Comparison of ENCODE assay signal across 10 cellular contexts in genomic region chr10:61944445-61945123, GRCh38. TPM values are rescaled to one million over a fixed set of nuclear protein-coding genes. Genes with fewer than 3 reads are reported as not detected.
A peak's percentile ranks its signal among the peaks of the same experiment; 100 is the strongest.
DNase-seq lines count a peak whose midpoint lies in the region; ATAC-seq and TF ChIP-seq lines count a peak whose summit lies in the region.
"Had no signal": no experiment of that assay in that cellular context is flagged by ENCODE, and none has a peak within 500 bp of the region (broad histone marks: within the 10 kb centered on the region; RNA-seq: fewer than 3 reads in every experiment).

No MANE protein-coding gene starts in this region.

- H3K79me2 ChIP-seq in SK-N-SH (ENCODE audit: insufficient read depth): peaks cover 40% of the 10 kb centered on the region

- CTCF ChIA-PET in SK-N-SH (lab: Yijun Ruan, JAX): no interaction called here

- no peak for TF ChIP-seq RAD21 in SK-N-SH (IDR thresholded peaks at IDR 0.05; ENCODE audit: low read length)

- H4K20me1 ChIP-seq in SK-N-SH (ENCODE audit: insufficient read depth): no peaks in the 10 kb centered on the region

- DNase-seq in SK-N-SH: no peak
- DNase-seq in RWPE2 (ENCODE audit: low spot score): no peak
- no peak for DNase-seq in spleen
- DNase-seq in T-helper 9 cell: no peak
- no peak for DNase-seq in NCI-H128 (lab: John Stamatoyannopoulos, UW; ENCODE audit: unreplicated experiment)
- no peak for DNase-seq in heart right ventricle
- DNase-seq: activated naive CD8-positive, alpha-beta T cell treated with anti-CD3 and anti-CD28 coated beads, Interleukin-2, amount 10 ng/mL, durations not matched to agents 7 days and 5 days; NCI-H1436 treated with DMSO at 0.1 percent for 48 hours had no signal

- H3K4me2 ChIP-seq in SK-N-SH: peak overlapping the region; percentile 64; the same call in 1 of the 2 replicates

- H3K4me1 ChIP-seq in SK-N-SH (ENCODE audit: control insufficient read depth in 1 of 2, insufficient read depth in 2 of 2, low read depth in 1 of 2, low read length in 1 of 2): peaks cover 4 to 37% of the 10 kb centered on the region in 2 experiments
- peaks cover 37% of the 10 kb centered on the region for H3K4me1 ChIP-seq in RWPE2 (ENCODE audit: insufficient read depth, poor library complexity, severe bottlenecking)
- no peaks in the 10 kb centered on the region for H3K4me1 ChIP-seq in esophagus (ENCODE audit: control insufficient read depth in 2 of 2, insufficient read depth in 2 of 2, low read length in 1 of 2)
- peaks cover 34 to 60% (median 48%) of the 10 kb centered on the region in 6 donors for H3K4me1 ChIP-seq in spleen
- peaks cover 0 to 60% (median 18%) of the 10 kb centered on the region in 9 donors for H3K4me1 ChIP-seq in heart right ventricle

- peak overlapping the region; percentile 15; the same call in 1 of the 2 replicates for H3K9ac ChIP-seq in SK-N-SH

- POLR2A ChIA-PET in SK-N-SH (lab: Yijun Ruan, JAX): no interaction called here

- 97% methylated on average over 1 of the region's 1 CpG for WGBS in SK-N-SH (ENCODE audit: low lambda C conversion rate)
- WGBS in esophagus, 2 donors: 50 to 66% methylated on average over 1 of the region's 1 CpG
- 82 to 91% (median 83%) methylated on average over 1 of the region's 1 CpG for WGBS in spleen, 5 donors
- 96 to 97% methylated on average over 1 of the region's 1 CpG for WGBS in heart right ventricle, 2 donors

- H3F3A ChIP-seq in SK-N-SH (replicated peaks; ENCODE audit: insufficient read depth): peaks cover 34% of the 10 kb centered on the region

- no peak overlapping the region for H2AFZ ChIP-seq in SK-N-SH (ENCODE audit: low read depth)

- no peak for TF ChIP-seq POLR2A in spleen (IDR thresholded peaks at IDR 0.05)

- TF ChIP-seq EP300 in SK-N-SH (IDR thresholded peaks at IDR 0.05; ENCODE audit: borderline replicate concordance in 1 of 2, low read depth in 1 of 2, low read length in 1 of 2): no peak

- TF ChIP-seq CTCF in SK-N-SH (IDR thresholded peaks at IDR 0.05): no peak
- TF ChIP-seq CTCF in RWPE2 (IDR thresholded peaks at IDR 0.05; ENCODE audit: poor library complexity, severe bottlenecking): no peak
- no peak for TF ChIP-seq CTCF in spleen (IDR thresholded peaks at IDR 0.05 in 8 of 11, conservative IDR thresholded peaks at IDR 0.05 in 3 of 11)
- TF ChIP-seq CTCF in heart right ventricle (IDR thresholded peaks at IDR 0.05): no peak

- H3K4me3 ChIP-seq in SK-N-SH (ENCODE audit: low read depth in 2 of 2, low read length in 1 of 2): no peak overlapping the region
- H3K4me3 ChIP-seq in RWPE2 (ENCODE audit: severe bottlenecking): no peak overlapping the region
- no peak overlapping the region for H3K4me3 ChIP-seq in esophagus (ENCODE audit: low read depth in 1 of 2, low read length in 2 of 2)
- no peak overlapping the region for H3K4me3 ChIP-seq in spleen
- H3K4me3 ChIP-seq in heart right ventricle: no peak overlapping the region

- H3K27ac ChIP-seq in SK-N-SH (ENCODE audit: low read depth in 2 of 2, low read length in 1 of 2) (peak overlapping the region; percentile 86 to 90; a peak in 3 of 4 replicates), RWPE2 (ENCODE audit: poor library complexity, severe bottlenecking) (peak overlapping the region; percentile 90), esophagus (ENCODE audit: low read depth in 2 of 2, low read length in 1 of 2) (peak overlapping the region; percentile 37 to 93), spleen (peak overlapping the region in 7 of 8 donors; percentile 62 to 87 (median 84)), heart right ventricle (peak overlapping the region in 3 of 10 donors; percentile 58 to 88 (median 72))

- no peaks in the 10 kb centered on the region for H3K9me2 ChIP-seq in SK-N-SH

- no peak for ATAC-seq in SK-N-SH treated with all-trans-retinoic acid at 6 μM for 48 hours
- no peak for ATAC-seq in RWPE2 (ENCODE audit: low read depth)
- ATAC-seq in heart right ventricle: no peak

- H3K27me3 ChIP-seq in SK-N-SH (ENCODE audit: insufficient read depth): no peaks in the 10 kb centered on the region
- no peaks in the 10 kb centered on the region for H3K27me3 ChIP-seq in RWPE2 (ENCODE audit: insufficient read depth, poor library complexity, severe bottlenecking)
- no peaks in the 10 kb centered on the region for H3K27me3 ChIP-seq in esophagus (ENCODE audit: control insufficient read depth in 1 of 2, insufficient read depth in 2 of 2, low read length in 2 of 2)
- no peaks in the 10 kb centered on the region for H3K27me3 ChIP-seq in spleen (replicated peaks in 1 of 7)
- H3K27me3 ChIP-seq in heart right ventricle: no peaks in the 10 kb centered on the region

- H3K9me3 ChIP-seq in SK-N-SH (no peaks in the 10 kb centered on the region), RWPE2 (ENCODE audit: severe bottlenecking) (no peaks in the 10 kb centered on the region), esophagus (ENCODE audit: control insufficient read depth in 2 of 2, insufficient read depth in 1 of 2, low read depth in 1 of 2, low read length in 1 of 2) (no peaks in the 10 kb centered on the region), spleen (no peaks in the 10 kb centered on the region), heart right ventricle (no peaks in the 10 kb centered on the region)

- intact Hi-C loops in spleen (cut with DNase I; ENCODE audit: low total_unique reads) (no loop called here), heart right ventricle (cut with DNase I) (loop anchor here in 1 of 10 donors (5.0 kb wide), 1 partner anchor 42 kb away; the partner anchor contains the start of gene ARID5B)

- H3K36me3 ChIP-seq in SK-N-SH (replicated peaks in 1 of 2; ENCODE audit: control insufficient read depth in 1 of 2, insufficient read depth in 2 of 2, low read length in 1 of 2): peaks cover 31 to 59% of the 10 kb centered on the region in 2 experiments
- peaks cover 27% of the 10 kb centered on the region for H3K36me3 ChIP-seq in RWPE2 (ENCODE audit: low read depth)
- H3K36me3 ChIP-seq in esophagus (ENCODE audit: control insufficient read depth in 2 of 2, insufficient read depth in 2 of 2, low read length in 1 of 2): no peaks in the 10 kb centered on the region
- H3K36me3 ChIP-seq in spleen: peaks cover 0 to 45% (median 4%) of the 10 kb centered on the region in 6 donors
- H3K36me3 ChIP-seq in heart right ventricle: peaks cover 0 to 53% (median 0%) of the 10 kb centered on the region in 9 donors

TF ChIP-seq in SK-N-SH, 30 proteins besides CTCF, POLR2A, EP300 and RAD21 (continues in another document):
- TF ChIP-seq FOXM1 (IDR thresholded peaks at IDR 0.05; ENCODE audit: low read depth) (no peak), REST (IDR thresholded peaks at IDR 0.05; ENCODE audit: low read depth, low read length) (no peak)

TF ChIP-seq in SK-N-SH treated with all-trans-retinoic acid at 6 μM for 48 hours, 23 proteins besides CTCF, POLR2A, EP300 and RAD21:
- no peak for TF ChIP-seq GLIS3 (CRISPR knock-in tag; IDR thresholded peaks at IDR 0.05)
- TF ChIP-seq ISL1 (CRISPR knock-in tag; IDR thresholded peaks at IDR 0.05): no peak
- TF ChIP-seq CSDC2 (CRISPR knock-in tag; IDR thresholded peaks at IDR 0.05): no peak
- no peak for TF ChIP-seq ZFP3 (CRISPR knock-in tag; IDR thresholded peaks at IDR 0.05)
- TF ChIP-seq BACH2 (CRISPR knock-in tag; IDR thresholded peaks at IDR 0.05; ENCODE audit: borderline replicate concordance): no peak

RNA-seq across cellular contexts. Expression of gene ARID5B, which starts 43.1 kb away (rescaled TPM):
- polyA plus RNA-seq in SK-N-SH (2012; rRNA removed): 10.9 and 18.4 TPM in 2 replicates
- 12.7 and 13.2 TPM in 2 replicates for polyA plus RNA-seq in SK-N-SH (2012; cell fraction: cytosol; rRNA removed)
- 12.0 and 22.4 TPM in 2 replicates for polyA plus RNA-seq in SK-N-SH (2012; cell fraction: nucleus; rRNA removed)
- polyA plus RNA-seq in esophagus: 1 to 10 TPM; 6.7 to 7.7 TPM
- 10 to 100 TPM; 40.1 to 70.7 (median 46.9) TPM for total RNA-seq in spleen
- 1 to 10 TPM; 5.6 to 9.0 (median 6.8) TPM for polyA plus RNA-seq in spleen
- total RNA-seq in heart right ventricle: 100 to 1,000 TPM in 1 of 10 donors, 10 to 100 TPM in 9; 12.9 to 108 (median 26.5) TPM
- 1 to 10 TPM; 5.3 to 5.8 TPM for polyA plus RNA-seq in heart right ventricle
